12 cellular contexts compared by ENCODE assay signal in the genomic region with DNA sequence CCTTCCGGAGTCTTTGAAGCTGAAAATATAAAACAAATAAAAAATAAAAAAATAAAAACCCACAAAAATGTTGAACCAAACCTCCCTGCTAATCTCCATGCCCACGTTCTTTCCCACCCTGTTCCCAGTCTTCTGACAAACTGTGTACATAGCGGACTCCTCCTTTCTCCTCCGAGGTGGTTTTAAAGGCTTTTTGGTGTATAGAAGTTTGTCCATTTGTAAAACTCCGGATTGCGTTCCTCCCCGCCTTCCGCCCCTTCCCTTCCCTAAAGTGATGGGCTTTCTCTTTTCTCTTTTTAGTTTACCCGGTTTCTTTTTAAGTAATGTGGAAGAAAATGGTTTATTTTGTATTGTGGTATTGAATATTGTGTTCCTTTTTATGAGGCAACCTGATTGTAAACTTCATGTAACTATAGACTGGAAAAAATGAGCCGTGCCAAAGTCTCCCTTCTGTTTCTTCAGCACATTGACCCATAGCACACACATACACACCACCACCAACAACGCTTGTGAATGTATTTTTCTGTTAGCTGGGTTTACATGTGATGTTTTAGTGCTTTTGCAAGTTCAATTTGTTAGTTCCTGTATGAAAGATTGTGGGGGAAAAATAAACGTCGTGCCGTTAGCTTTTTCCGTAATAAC. TPM values are rescaled to one million over a fixed set of nuclear protein-coding genes. Genes with fewer than 3 reads are reported as not detected.
DNase-seq lines count a peak whose midpoint lies in the region; ATAC-seq and TF ChIP-seq lines count a peak whose summit lies in the region.
"Had no signal": no experiment of that assay in that cellular context is flagged by ENCODE, and none has a peak within 500 bp of the region (broad histone marks: within the 10 kb centered on the region; RNA-seq: fewer than 3 reads in every experiment).

No MANE protein-coding gene starts in this region.

- H3K79me1 ChIP-seq in H9 (ENCODE audit: insufficient read depth, low read depth, low read length, poor library complexity, severe bottlenecking), result peaks cover 3% of the 10 kb centered on the region

- no peak overlapping the region for H3K14ac ChIP-seq in H9 (ENCODE audit: insufficient read depth, low read length)

- H4K8ac ChIP-seq in H9 (replicated peaks; ENCODE audit: insufficient read length, low read depth, low read length), result no peak overlapping the region

- H2AFZ ChIP-seq in H9 (ENCODE audit: low read length), result no peak overlapping the region

- CTCF ChIA-PET in CD4-positive, alpha-beta T cell (lab: Charles Lee), result interaction anchor here (1.0 to 1.1 kb wide), 2 partner anchors 28 to 329 kb away, joined by 3 read pairs; no protein-coding TSS in a partner anchor

- no peak for TF ChIP-seq CTCF in CD4-positive, alpha-beta T cell (IDR thresholded peaks at IDR 0.05)
- TF ChIP-seq CTCF in H9 (conservative IDR thresholded peaks at IDR 0.05) (no peak), left ventricle myocardium inferior (IDR thresholded peaks at IDR 0.05; ENCODE audit: borderline replicate concordance) (no peak)

- no peak overlapping the region for H3K23ac ChIP-seq in H9 (ENCODE audit: insufficient read length, low read depth, low read length)

- no peak overlapping the region for H4K91ac ChIP-seq in H9 (ENCODE audit: insufficient read length, low read depth, low read length)

- H3K4me3 ChIP-seq in left ventricle myocardium inferior, result no peak overlapping the region
- H3K4me3 ChIP-seq: heart right ventricle, spleen had no signal

- H3K9me3 ChIP-seq in CD4-positive, alpha-beta T cell (ENCODE audit: control insufficient read depth, low read length), result peaks cover 28% of the 10 kb centered on the region
- no peaks in the 10 kb centered on the region for H3K9me3 ChIP-seq in H9 (ENCODE audit: control insufficient read depth, low read depth, low read length)
- H3K9me3 ChIP-seq in left ventricle myocardium inferior (replicated peaks), result no peaks in the 10 kb centered on the region
- H3K9me3 ChIP-seq: heart right ventricle had no signal

- peak overlapping the region; percentile 25 for H3K4me2 ChIP-seq in H9 (ENCODE audit: insufficient read depth, insufficient read length, low read length)

- WGBS in H9 (ENCODE audit: extremely low coverage, insufficient read length, low lambda C conversion rate), result no CpG with 5 or more reads among the region's 15 CpGs

- H3K4ac ChIP-seq in H9 (ENCODE audit: low read depth, low read length), result no peak overlapping the region

- H3K27ac Mint-ChIP-seq in CD4-positive, alpha-beta T cell, result peak overlapping the region; percentile 59
- H3K27ac Mint-ChIP-seq in H9, result peak overlapping the region in 2 of 3 experiments; percentile 16 to 76; a peak in 4 of 7 replicates
- H3K27ac Mint-ChIP-seq in activated naive CD8-positive, alpha-beta T cell treated with anti-CD3 and anti-CD28 coated beads, Interleukin-2, amount 10 ng/mL, durations not matched to agents 7 days and 5 days, result peak overlapping the region; percentile 23
- peak overlapping the region; percentile 93 for H3K27ac Mint-ChIP-seq in memory B cell

- H3K27ac ChIP-seq in CD4-positive, alpha-beta T cell (ENCODE audit: low read depth, low read length), result no peak overlapping the region
- H3K27ac ChIP-seq in H9 (ENCODE audit: insufficient read length, low read depth, low read length), result no peak overlapping the region
- no peak overlapping the region for H3K27ac ChIP-seq in left ventricle myocardium inferior (replicated peaks)
- H3K27ac ChIP-seq: heart right ventricle, spleen had no signal

- no peak overlapping the region for H3K18ac ChIP-seq in H9 (ENCODE audit: insufficient read length, low read depth, low read length)

- H3T11ph ChIP-seq in H9 (ENCODE audit: low read length), result no peak overlapping the region

- peaks cover 10% of the 10 kb centered on the region for H3K36me3 Mint-ChIP-seq in CD4-positive, alpha-beta T cell (ENCODE audit: low read depth)
- peaks cover 38 to 48% (median 47%) of the 10 kb centered on the region in 3 experiments for H3K36me3 Mint-ChIP-seq in H9 (ENCODE audit: insufficient read depth in 1 of 3, low read depth in 3 of 3)
- H3K36me3 Mint-ChIP-seq in activated naive CD8-positive, alpha-beta T cell treated with anti-CD3 and anti-CD28 coated beads, Interleukin-2, amount 10 ng/mL, durations not matched to agents 7 days and 5 days, result no peaks in the 10 kb centered on the region
- peaks cover 2% of the 10 kb centered on the region for H3K36me3 Mint-ChIP-seq in memory B cell

- H3K4me1 Mint-ChIP-seq in CD4-positive, alpha-beta T cell (ENCODE audit: low read depth), result peaks cover 37% of the 10 kb centered on the region
- H3K4me1 Mint-ChIP-seq in H9 (peaks cover 45 to 55% of the 10 kb centered on the region in 2 experiments), memory B cell (no peaks in the 10 kb centered on the region)
- H3K4me1 Mint-ChIP-seq in activated naive CD8-positive, alpha-beta T cell treated with anti-CD3 and anti-CD28 coated beads, Interleukin-2, amount 10 ng/mL, durations not matched to agents 7 days and 5 days, result peaks cover 25% of the 10 kb centered on the region

- H2AK5ac ChIP-seq in H9 (ENCODE audit: insufficient read length, low read length), result no peak overlapping the region

- ATAC-seq in CD4-positive, alpha-beta T cell (ENCODE audit: poor library complexity), result no peak
- ATAC-seq in activated naive CD8-positive, alpha-beta T cell treated with anti-CD3 and anti-CD28 coated beads, Interleukin-2, amount 10 ng/mL, durations not matched to agents 7 days and 5 days (ENCODE audit: low read depth), result no peak
- no peak for ATAC-seq in memory B cell (ENCODE audit: low read depth)
- no peak for ATAC-seq in HG03097 (IDR thresholded peaks at IDR 0.05; ENCODE audit: low FRiP score, unreplicated experiment)
- ATAC-seq: heart right ventricle had no signal

- H3K9me3 Mint-ChIP-seq in CD4-positive, alpha-beta T cell, result no peaks in the 10 kb centered on the region
- peaks cover 25 to 26% of the 10 kb centered on the region in 2 experiments for H3K9me3 Mint-ChIP-seq in H9
- H3K9me3 Mint-ChIP-seq in activated naive CD8-positive, alpha-beta T cell treated with anti-CD3 and anti-CD28 coated beads, Interleukin-2, amount 10 ng/mL, durations not matched to agents 7 days and 5 days, result no peaks in the 10 kb centered on the region
- peaks cover 3% of the 10 kb centered on the region for H3K9me3 Mint-ChIP-seq in memory B cell

- no peak overlapping the region for H2BK5ac ChIP-seq in H9 (ENCODE audit: insufficient read length, low read length)

- POLR2A ChIA-PET in CD4-positive, alpha-beta T cell (lab: Charles Lee), result interaction anchor here (2.0 kb wide), 1 partner anchor 16 kb away, joined by 17 read pairs; no protein-coding TSS in a partner anchor
- POLR2A ChIA-PET in activated naive CD8-positive, alpha-beta T cell treated with anti-CD3 and anti-CD28 coated beads, Interleukin-2, amount 10 ng/mL, durations not matched to agents 7 days and 5 days (lab: Charles Lee), result no interaction called here

- peaks cover 25% of the 10 kb centered on the region for H3K79me2 ChIP-seq in H9 (ENCODE audit: insufficient read depth, low read length)

- H2BK20ac ChIP-seq in H9 (ENCODE audit: low read depth, low read length, poor library complexity, severe bottlenecking), result no peak overlapping the region

- DNase-seq in CD4-positive, alpha-beta T cell, result no peak
- no peak for DNase-seq in H9
- no peak for DNase-seq in activated naive CD8-positive, alpha-beta T cell treated with anti-CD3 and anti-CD28 coated beads, Interleukin-2, amount 10 ng/mL, durations not matched to agents 7 days and 5 days
- no peak for DNase-seq in memory B cell (ENCODE audit: low spot score in 2 of 2)
- DNase-seq in HuH-7 (ENCODE audit: low spot score), result no peak
- DNase-seq in activated CD4-positive, CD25-positive, alpha-beta regulatory T cell treated with anti-CD3 and anti-CD28 coated beads, Interleukin-2, amount 50 U/mL, for 72 hours, result no peak
- no peak for DNase-seq in left ventricle myocardium inferior
- DNase-seq: DMS 273 treated with DMSO at 0.1 percent for 48 hours, heart right ventricle, spleen had no signal

- no peaks in the 10 kb centered on the region for H3K36me3 ChIP-seq in left ventricle myocardium inferior
- H3K36me3 ChIP-seq: heart right ventricle, spleen had no signal

- no peak overlapping the region for H3K9ac ChIP-seq in H9 (ENCODE audit: extremely low read depth, insufficient read length, low read length)

- peaks cover 93% of the 10 kb centered on the region for H3K27me3 ChIP-seq in CD4-positive, alpha-beta T cell (ENCODE audit: control insufficient read depth, insufficient read depth, low read length)
- H3K27me3 ChIP-seq in H9 (ENCODE audit: insufficient read depth, low read length) (peaks cover 24% of the 10 kb centered on the region; the same call in 1 of the 2 replicates), left ventricle myocardium inferior (ENCODE audit: low read depth) (peaks cover 100% of the 10 kb centered on the region)

- peak overlapping the region; percentile 62 for H3K4me3 Mint-ChIP-seq in CD4-positive, alpha-beta T cell
- H3K4me3 Mint-ChIP-seq in H9 (peak overlapping the region; percentile 89 to 94), memory B cell (no peak overlapping the region)
- no peak overlapping the region for H3K4me3 Mint-ChIP-seq in activated naive CD8-positive, alpha-beta T cell treated with anti-CD3 and anti-CD28 coated beads, Interleukin-2, amount 10 ng/mL, durations not matched to agents 7 days and 5 days

- H2BK120ac ChIP-seq in H9 (ENCODE audit: low read depth, low read length, poor library complexity, severe bottlenecking), result no peak overlapping the region

- peaks cover 80% of the 10 kb centered on the region for H3K27me3 Mint-ChIP-seq in CD4-positive, alpha-beta T cell
- H3K27me3 Mint-ChIP-seq in H9 (ENCODE audit: low read depth) (peaks cover 61% of the 10 kb centered on the region), memory B cell (peaks cover 20% of the 10 kb centered on the region)
- H3K27me3 Mint-ChIP-seq in activated naive CD8-positive, alpha-beta T cell treated with anti-CD3 and anti-CD28 coated beads, Interleukin-2, amount 10 ng/mL, durations not matched to agents 7 days and 5 days, result peaks cover 76% of the 10 kb centered on the region

- no peak overlapping the region for H3K56ac ChIP-seq in H9 (ENCODE audit: insufficient read length, low read depth, low read length)

- no peak overlapping the region for H4K5ac ChIP-seq in H9 (ENCODE audit: insufficient read length, low read depth, low read length)

- H4K20me1 ChIP-seq in H9 (ENCODE audit: control insufficient read depth, insufficient read depth, insufficient read length), result no peaks in the 10 kb centered on the region

- H2BK12ac ChIP-seq in H9 (ENCODE audit: insufficient read length, low read depth, low read length), result no peak overlapping the region

- peaks cover 50% of the 10 kb centered on the region for H3K23me2 ChIP-seq in H9 (ENCODE audit: insufficient read length, low read depth, low read length, poor library complexity, severe bottlenecking)

- H2BK15ac ChIP-seq in H9 (ENCODE audit: low read depth, low read length), result no peak overlapping the region

- intact Hi-C loops in CD4-positive, alpha-beta T cell (cut with DNase I, micrococcal nuclease), result no loop called here
- intact Hi-C loops in left ventricle myocardium inferior (cut with micrococcal nuclease), result no loop called here

- H3K4me1 ChIP-seq in H9 (ENCODE audit: insufficient read depth, low read length) (no peaks in the 10 kb centered on the region; the same call in none of the 2 replicates), left ventricle myocardium inferior (peaks cover 40% of the 10 kb centered on the region)

RNA-seq across cellular contexts. Expression of a gene that starts 4.4 kb away (rescaled TPM):
- total RNA-seq in CD4-positive, alpha-beta T cell, result not detected
- 426 and 454 TPM in 2 replicates for total RNA-seq in H9 (2021)
- not detected for total RNA-seq in activated naive CD8-positive, alpha-beta T cell treated with anti-CD3 and anti-CD28 coated beads, Interleukin-2, amount 10 ng/mL, durations not matched to agents 7 days and 5 days
- not detected for total RNA-seq in left ventricle myocardium inferior
- total RNA-seq: heart right ventricle, mononuclear cell, spleen had no signal

RNA-seq across cellular contexts. Expression of a gene that starts 14.4 kb away (rescaled TPM):
- total RNA-seq in CD4-positive, alpha-beta T cell, result not detected
- total RNA-seq in H9 (2021), result 51.9 and 52.6 TPM in 2 replicates
- total RNA-seq in activated naive CD8-positive, alpha-beta T cell treated with anti-CD3 and anti-CD28 coated beads, Interleukin-2, amount 10 ng/mL, durations not matched to agents 7 days and 5 days, result not detected
- total RNA-seq in left ventricle myocardium inferior, result not detected
- total RNA-seq: heart right ventricle, mononuclear cell, spleen had no signal

Comparison
In these comparisons a context has a peak if more than half of its experiments do, and no peak if none do; other contexts are left out.
1. H3K27ac Mint-ChIP-seq: peak in every context shown above with its lines; median percentile 93 in memory B cell; 59 in CD4-positive, alpha-beta T cell; 46 in H9; 23 in activated naive CD8-positive, alpha-beta T cell treated with anti-CD3 and anti-CD28 coated beads, Interleukin-2, amount 10 ng/mL, durations not matched to agents 7 days and 5 days.
2. H3K4me3 Mint-ChIP-seq: peak in CD4-positive, alpha-beta T cell (single experiment) and H9 (2 of 2); none in activated naive CD8-positive, alpha-beta T cell treated with anti-CD3 and anti-CD28 coated beads, Interleukin-2, amount 10 ng/mL, durations not matched to agents 7 days and 5 days (single experiment) and memory B cell (single experiment).
3. RNA of a gene that starts 4.4 kb away (total RNA-seq): 426 to 454 TPM in H9; not detected in CD4-positive, alpha-beta T cell, not detected in activated naive CD8-positive, alpha-beta T cell treated with anti-CD3 and anti-CD28 coated beads, Interleukin-2, amount 10 ng/mL, durations not matched to agents 7 days and 5 days and not detected in left ventricle myocardium inferior (single experiment); every median in the first group is over 100 times any median in the second.
4. RNA of a gene that starts 14.4 kb away (total RNA-seq): 51.9 to 52.6 TPM in H9; not detected in CD4-positive, alpha-beta T cell, not detected in activated naive CD8-positive, alpha-beta T cell treated with anti-CD3 and anti-CD28 coated beads, Interleukin-2, amount 10 ng/mL, durations not matched to agents 7 days and 5 days and not detected in left ventricle myocardium inferior (single experiment); every median in the first group is over 10 times any median in the second.